Comparison of ENCODE assay signal across 21 cellular contexts in genomic region chr18:13587477-13587876, GRCh38.
DNase-seq lines count a peak whose midpoint lies in the region; ATAC-seq and TF ChIP-seq lines count a peak whose summit lies in the region.
"Had no signal": no experiment of that assay in that cellular context is flagged by ENCODE, and none has a peak within 500 bp of the region (broad histone marks: within the 10 kb centered on the region; RNA-seq: fewer than 3 reads in every experiment).

No MANE protein-coding gene starts in this region.

- peaks cover 80% of the 10 kb centered on the region for H3K4me1 Mint-ChIP-seq in activated T-cell treated with anti-CD3 and anti-CD28 coated beads, Interleukin-2, amount 50 U/mL, for 24 hours (ENCODE audit: low read depth)
- peaks cover 75% of the 10 kb centered on the region for H3K4me1 Mint-ChIP-seq in activated naive CD8-positive, alpha-beta T cell treated with anti-CD3 and anti-CD28 coated beads, Interleukin-2, amount 50 U/mL, for 24 hours

- no peaks in the 10 kb centered on the region for H3K27me3 Mint-ChIP-seq in activated T-cell treated with anti-CD3 and anti-CD28 coated beads, Interleukin-2, amount 50 U/mL, for 24 hours
- no peaks in the 10 kb centered on the region for H3K27me3 Mint-ChIP-seq in activated naive CD8-positive, alpha-beta T cell treated with anti-CD3 and anti-CD28 coated beads, Interleukin-2, amount 50 U/mL, for 24 hours
- H3K27me3 Mint-ChIP-seq: IgD-negative memory B cell, type B pancreatic cell had no signal

- H3K79me2 ChIP-seq in OCI-LY3 (ENCODE audit: low read length) = no peaks in the 10 kb centered on the region

- H3K4me3 ChIP-seq in OCI-LY3 (ENCODE audit: low read length) = peak overlapping the region; percentile 71
- no peak overlapping the region for H3K4me3 ChIP-seq in upper lobe of left lung
- H3K4me3 ChIP-seq: left lung had no signal

- peaks cover 29% of the 10 kb centered on the region for H3K36me3 Mint-ChIP-seq in activated T-cell treated with anti-CD3 and anti-CD28 coated beads, Interleukin-2, amount 50 U/mL, for 24 hours (ENCODE audit: low read depth)
- peaks cover 6% of the 10 kb centered on the region for H3K36me3 Mint-ChIP-seq in activated naive CD8-positive, alpha-beta T cell treated with anti-CD3 and anti-CD28 coated beads, Interleukin-2, amount 50 U/mL, for 24 hours (ENCODE audit: low read depth)
- H3K36me3 Mint-ChIP-seq: type B pancreatic cell had no signal

- H3K9me3 Mint-ChIP-seq in activated T-cell treated with anti-CD3 and anti-CD28 coated beads, Interleukin-2, amount 50 U/mL, for 24 hours = no peaks in the 10 kb centered on the region
- no peaks in the 10 kb centered on the region for H3K9me3 Mint-ChIP-seq in activated naive CD8-positive, alpha-beta T cell treated with anti-CD3 and anti-CD28 coated beads, Interleukin-2, amount 50 U/mL, for 24 hours
- H3K9me3 Mint-ChIP-seq: IgD-negative memory B cell, nephron, type B pancreatic cell had no signal

- H3K9ac ChIP-seq in OCI-LY3 (ENCODE audit: low read length) = peak overlapping the region; percentile 96

- DNase-seq in activated T-cell treated with anti-CD3 and anti-CD28 coated beads, Interleukin-2, amount 50 U/mL, for 24 hours = no peak
- DNase-seq in activated T-cell treated with anti-CD3 and anti-CD28 coated beads, Interleukin-2, amount 50 U/mL, for 1 hour = no peak
- no peak for DNase-seq in activated naive CD8-positive, alpha-beta T cell treated with anti-CD3 and anti-CD28 coated beads, Interleukin-2, amount 50 U/mL, for 24 hours
- no peak for DNase-seq in substantia nigra (lab: John Stamatoyannopoulos, UW)
- no peak for DNase-seq in NCI-H1436 (lab: John Stamatoyannopoulos, UW)
- DNase-seq in COLO829 (ENCODE audit: low spot score) = no peak
- no peak for DNase-seq in upper lobe of left lung
- DNase-seq: activated CD4-positive, CD25-positive, alpha-beta regulatory T cell treated with anti-CD3 and anti-CD28 coated beads, Interleukin-2, amount 50 U/mL, for 72 hours; activated gamma-delta T cell; BE2C; DND-41; GOT3; left lung; NCI-H1105 treated with DMSO at 0.1 percent for 48 hours; NCI-H2081 treated with DMSO at 0.1 percent for 48 hours; SHP77 had no signal

- H3K4me2 ChIP-seq in OCI-LY3 (ENCODE audit: low read length) = peak overlapping the region; percentile 74

- H3K36me3 ChIP-seq in OCI-LY3 (replicated peaks; ENCODE audit: low read depth, low read length) = no peaks in the 10 kb centered on the region
- H3K36me3 ChIP-seq in upper lobe of left lung = no peaks in the 10 kb centered on the region
- H3K36me3 ChIP-seq: BE2C, left lung had no signal

- ATAC-seq in activated naive CD8-positive, alpha-beta T cell treated with anti-CD3 and anti-CD28 coated beads, Interleukin-2, amount 50 U/mL, for 24 hours = no peak
- ATAC-seq in upper lobe of left lung (ENCODE audit: low FRiP score in 2 of 2) = no peak
- ATAC-seq: left lung, sciatic nerve had no signal

- H3K27ac ChIP-seq in OCI-LY3 (ENCODE audit: low read length) (peak overlapping the region; percentile 97), substantia nigra (ENCODE audit: low read depth, low read length, poor library complexity, severe bottlenecking) (peak overlapping the region; percentile 72), upper lobe of left lung (no peak overlapping the region)
- H3K27ac ChIP-seq: left lung had no signal

- H3K4me1 ChIP-seq in OCI-LY3 (ENCODE audit: low read length) = peaks cover 65% of the 10 kb centered on the region
- peaks cover 0 to 5% (median 4%) of the 10 kb centered on the region in 4 donors for H3K4me1 ChIP-seq in upper lobe of left lung

- H3K27me3 ChIP-seq in OCI-LY3 (ENCODE audit: low read depth, low read length) (no peaks in the 10 kb centered on the region), upper lobe of left lung (no peaks in the 10 kb centered on the region)
- H3K27me3 ChIP-seq: BE2C, left lung had no signal

- 93 to 100% methylated on average over 3 of the region's 3 CpGs for WGBS in upper lobe of left lung, 2 donors

- H3K27ac Mint-ChIP-seq in activated T-cell treated with anti-CD3 and anti-CD28 coated beads, Interleukin-2, amount 50 U/mL, for 24 hours = peak overlapping the region; percentile 90
- peak overlapping the region; percentile 3 for H3K27ac Mint-ChIP-seq in activated naive CD8-positive, alpha-beta T cell treated with anti-CD3 and anti-CD28 coated beads, Interleukin-2, amount 50 U/mL, for 24 hours
- H3K27ac Mint-ChIP-seq: nephron, type B pancreatic cell had no signal

- H3K4me3 Mint-ChIP-seq in activated T-cell treated with anti-CD3 and anti-CD28 coated beads, Interleukin-2, amount 50 U/mL, for 24 hours = no peak overlapping the region
- H3K4me3 Mint-ChIP-seq in activated naive CD8-positive, alpha-beta T cell treated with anti-CD3 and anti-CD28 coated beads, Interleukin-2, amount 50 U/mL, for 24 hours = no peak overlapping the region
- H3K4me3 Mint-ChIP-seq: nephron, type B pancreatic cell had no signal

- H3K9me3 ChIP-seq in OCI-LY3 (ENCODE audit: insufficient read depth, low read length) (no peaks in the 10 kb centered on the region), upper lobe of left lung (no peaks in the 10 kb centered on the region)
- H3K9me3 ChIP-seq: BE2C, left lung had no signal

- TF ChIP-seq CTCF in OCI-LY3 (IDR thresholded peaks at IDR 0.05; ENCODE audit: low read depth, low read length) = no peak
- no peak for TF ChIP-seq CTCF in upper lobe of left lung (IDR thresholded peaks at IDR 0.05)

- H2AFZ ChIP-seq in OCI-LY3 (ENCODE audit: low read depth, low read length) = no peak overlapping the region

- no peak for TF ChIP-seq EP300 in upper lobe of left lung (IDR thresholded peaks at IDR 0.05)

- H4K20me1 ChIP-seq in OCI-LY3 (ENCODE audit: insufficient read depth, low read length) = no peaks in the 10 kb centered on the region

- no peak for TF ChIP-seq POLR2A in upper lobe of left lung (IDR thresholded peaks at IDR 0.05)

Comparison
In these comparisons a context has a peak if more than half of its experiments do, and no peak if none do; other contexts are left out.
1. H3K27ac ChIP-seq: peak in OCI-LY3 (single experiment) and substantia nigra (single experiment); none in upper lobe of left lung (0 of 4).